In the genomic region with DNA sequence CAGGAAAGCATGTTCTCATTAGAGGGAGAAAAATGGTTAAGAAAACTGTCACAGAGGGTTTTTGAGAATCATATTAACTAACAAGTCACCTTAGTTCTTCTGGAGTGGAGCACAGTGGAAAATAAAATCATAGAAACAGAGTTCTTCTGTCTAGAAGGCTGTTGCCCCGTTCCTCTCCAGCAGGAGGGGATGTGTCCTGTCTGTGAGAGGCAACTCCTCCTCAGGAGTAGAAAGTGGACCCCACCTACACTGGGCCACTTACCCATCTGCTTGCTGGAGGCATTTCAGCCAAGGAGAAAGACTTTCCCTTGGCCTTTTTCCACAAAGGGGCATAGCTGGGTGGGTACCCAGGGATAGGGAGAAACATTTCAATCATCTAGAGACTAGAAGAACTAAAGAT, we compare ENCODE assay signal across 8 cellular contexts.
DNase-seq lines count a peak whose midpoint lies in the region; ATAC-seq and TF ChIP-seq lines count a peak whose summit lies in the region.

No MANE protein-coding gene starts in this region.

- ATAC-seq in GM19351 (IDR thresholded peaks at IDR 0.05; ENCODE audit: unreplicated experiment) (peak; percentile 85), HG03565 (IDR thresholded peaks at IDR 0.05; ENCODE audit: unreplicated experiment) (peak; percentile 56), foreskin keratinocyte (peak; percentile 74)

- no peaks in the 10 kb centered on the region for H3K4me1 ChIP-seq in foreskin keratinocyte

- no peaks in the 10 kb centered on the region for H3K27me3 ChIP-seq in foreskin keratinocyte

- peak; percentile 64 for TF ChIP-seq CTCF in foreskin keratinocyte (conservative IDR thresholded peaks at IDR 0.05)

- peak; percentile 6 for DNase-seq in COR-L47 (lab: John Stamatoyannopoulos, UW)
- peak; percentile 11 for DNase-seq in activated CD4-positive, alpha-beta T cell treated with anti-CD3 and anti-CD28 coated beads for 1 hour
- peak in 1 of 2 donors; percentile 25 for DNase-seq in foreskin keratinocyte
- no peak for DNase-seq in cortex of kidney (lab: John Stamatoyannopoulos, UW)
- no peak for DNase-seq in GF-D8 (lab: John Stamatoyannopoulos, UW)
- no peak for DNase-seq in NCI-H1436 treated with DMSO at 0.1 percent for 48 hours (lab: John Stamatoyannopoulos, UW)

- no peak overlapping the region for H3K27ac ChIP-seq in foreskin keratinocyte

Comparison
In these comparisons a context has a peak if more than half of its experiments do, and no peak if none do; other contexts are left out.
1. DNase-seq: peak in COR-L47 (single experiment) and activated CD4-positive, alpha-beta T cell treated with anti-CD3 and anti-CD28 coated beads for 1 hour (single experiment); none in cortex of kidney (single experiment), GF-D8 (single experiment) and NCI-H1436 treated with DMSO at 0.1 percent for 48 hours (single experiment).
2. Peak in every context shown above with its lines, with median percentiles within 50 percentile points of each other: ATAC-seq.